ENCODE assay signal across 8 cellular contexts in genomic region chrX:18353931-18354368, GRCh38. TPM values are rescaled to one million over a fixed set of nuclear protein-coding genes. Genes with fewer than 3 reads are reported as not detected.
A peak's percentile ranks its signal among the peaks of the same experiment; 100 is the strongest.
DNase-seq lines count a peak whose midpoint lies in the region; ATAC-seq and TF ChIP-seq lines count a peak whose summit lies in the region.

No MANE protein-coding gene starts in this region.

- H3K27ac Mint-ChIP-seq in progenitor cell of endocrine pancreas: no peak overlapping the region

- peaks cover 29% of the 10 kb centered on the region for H3K4me1 ChIP-seq in KMS-11 (ENCODE audit: low read depth, poor library complexity, severe bottlenecking)

- peaks cover 10% of the 10 kb centered on the region for H3K27me3 Mint-ChIP-seq in activated T-cell treated with anti-CD3 and anti-CD28 coated beads, Interleukin-2, amount 50 U/mL, for 4 hours (ENCODE audit: low read depth)
- peaks cover 15% of the 10 kb centered on the region for H3K27me3 Mint-ChIP-seq in progenitor cell of endocrine pancreas

- ATAC-seq in activated T-cell treated with anti-CD3 and anti-CD28 coated beads, Interleukin-2, amount 50 U/mL, for 4 hours: peak; percentile 60 to 62
- no peak for ATAC-seq in GM18861 (IDR thresholded peaks at IDR 0.05; ENCODE audit: unreplicated experiment)
- no peak for ATAC-seq in HG02610 (IDR thresholded peaks at IDR 0.05; ENCODE audit: unreplicated experiment)

- peak overlapping the region; percentile 87; the same call in 1 of the 2 replicates for H3K9ac ChIP-seq in KMS-11

- H3K4me3 ChIP-seq in KMS-11 (IDR thresholded peaks at IDR 0.05; ENCODE audit: insufficient read depth, low read depth, low read length): no peak overlapping the region

- H2AFZ ChIP-seq in KMS-11 (ENCODE audit: low read depth): peak overlapping the region; percentile 86

- H3K27me3 ChIP-seq in KMS-11 (ENCODE audit: insufficient read depth, low read depth): no peaks in the 10 kb centered on the region

- H3K4me3 Mint-ChIP-seq in activated T-cell treated with anti-CD3 and anti-CD28 coated beads, Interleukin-2, amount 50 U/mL, for 4 hours: peak overlapping the region; percentile 74
- H3K4me3 Mint-ChIP-seq in progenitor cell of endocrine pancreas (ENCODE audit: low read depth): peak overlapping the region; percentile 79

- no peak for DNase-seq in activated T-cell treated with anti-CD3 and anti-CD28 coated beads, Interleukin-2, amount 50 U/mL, for 4 hours
- DNase-seq in head of caudate nucleus (peak in 30 of 42 donors; percentile 1 to 50 (median 16)), progenitor cell of endocrine pancreas (ENCODE audit: low spot score, unreplicated experiment) (peak; percentile 37), MV-4-11 (lab: John Stamatoyannopoulos, UW) (no peak)

- no peaks in the 10 kb centered on the region for H4K20me1 ChIP-seq in KMS-11 (ENCODE audit: insufficient read depth)

- H3K36me3 ChIP-seq in KMS-11 (ENCODE audit: insufficient read depth): no peaks in the 10 kb centered on the region

- peak; percentile 30 for TF ChIP-seq CTCF in C4-2B (conservative IDR thresholded peaks at IDR 0.05)
- no peak for TF ChIP-seq CTCF in KMS-11 (conservative IDR thresholded peaks at IDR 0.05; ENCODE audit: low read depth, low read length)
- peak; percentile 36 for TF ChIP-seq CTCF in progenitor cell of endocrine pancreas (IDR thresholded peaks at IDR 0.05; ENCODE audit: unreplicated experiment)

- H3K27ac ChIP-seq in C4-2B (peak overlapping the region; percentile 84), KMS-11 (peak overlapping the region; percentile 76)

- intact Hi-C loops in head of caudate nucleus (cut with DNase I): no loop called here

- H3K4me1 Mint-ChIP-seq in activated T-cell treated with anti-CD3 and anti-CD28 coated beads, Interleukin-2, amount 50 U/mL, for 4 hours (ENCODE audit: low read depth): peaks cover 10% of the 10 kb centered on the region
- peaks cover 9% of the 10 kb centered on the region for H3K4me1 Mint-ChIP-seq in progenitor cell of endocrine pancreas (ENCODE audit: low read depth)

- H3K79me2 ChIP-seq in KMS-11 (ENCODE audit: insufficient read depth, low read depth): peaks cover 44% of the 10 kb centered on the region

- H3K9me3 Mint-ChIP-seq in activated T-cell treated with anti-CD3 and anti-CD28 coated beads, Interleukin-2, amount 50 U/mL, for 4 hours: no peaks in the 10 kb centered on the region
- H3K9me3 Mint-ChIP-seq in progenitor cell of endocrine pancreas (ENCODE audit: low read depth): peaks cover 11% of the 10 kb centered on the region

- peak overlapping the region; percentile 46 for H3K4me2 ChIP-seq in KMS-11

- no peaks in the 10 kb centered on the region for H3K36me3 Mint-ChIP-seq in activated T-cell treated with anti-CD3 and anti-CD28 coated beads, Interleukin-2, amount 50 U/mL, for 4 hours (ENCODE audit: insufficient read depth)
- H3K36me3 Mint-ChIP-seq in progenitor cell of endocrine pancreas (ENCODE audit: insufficient read depth): no peaks in the 10 kb centered on the region

RNA-seq across cellular contexts. Expression of gene SCML2, which starts 0.5 kb away (rescaled TPM):
- 1 to 10 TPM; 3.4 to 5.1 (median 5.1) TPM for total RNA-seq in activated T-cell treated with anti-CD3 and anti-CD28 coated beads, Interleukin-2, amount 50 U/mL, for 4 hours
- 7.1 and 7.6 TPM in 2 replicates for total RNA-seq in progenitor cell of endocrine pancreas

Comparison
In these comparisons a context has a peak if more than half of its experiments do, and no peak if none do; other contexts are left out.
1. ATAC-seq: peak in activated T-cell treated with anti-CD3 and anti-CD28 coated beads, Interleukin-2, amount 50 U/mL, for 4 hours (2 of 2); none in GM18861 (single experiment) and HG02610 (single experiment).
2. DNase-seq: peak in head of caudate nucleus (30 of 42) and progenitor cell of endocrine pancreas (single experiment); none in activated T-cell treated with anti-CD3 and anti-CD28 coated beads, Interleukin-2, amount 50 U/mL, for 4 hours (single experiment) and MV-4-11 (single experiment).